1 cellular context compared by ENCODE assay signal in genomic region chr19:4969292-4969771, GRCh38.
TF ChIP-seq lines count a peak whose summit lies in the region.

No MANE protein-coding gene starts in this region.

TF ChIP-seq in HepG2, 621 proteins besides CTCF, POLR2A, EP300 and RAD21 (continued from another document):
- TF ChIP-seq ZNF616 (CRISPR knock-in tag; IDR thresholded peaks at IDR 0.05; ENCODE audit: low read depth) (no peak), ZNF672 (CRISPR knock-in tag; IDR thresholded peaks at IDR 0.05) (no peak), KLF11 (CRISPR knock-in tag; IDR thresholded peaks at IDR 0.05) (no peak), DNMT1 (CRISPR knock-in tag; IDR thresholded peaks at IDR 0.05) (no peak), ZC3H13 (CRISPR knock-in tag; IDR thresholded peaks at IDR 0.05) (no peak), THAP11 (CRISPR knock-in tag; IDR thresholded peaks at IDR 0.05) (no peak), DR1 (CRISPR knock-in tag; IDR thresholded peaks at IDR 0.05) (no peak), ZNF550 (CRISPR knock-in tag; IDR thresholded peaks at IDR 0.05; ENCODE audit: borderline replicate concordance) (no peak), ZNF274 (CRISPR knock-in tag; IDR thresholded peaks at IDR 0.05) (no peak), ZMAT3 (CRISPR knock-in tag; conservative IDR thresholded peaks at IDR 0.05) (no peak), ZSCAN25 (CRISPR knock-in tag; IDR thresholded peaks at IDR 0.05) (no peak), PAF1 (CRISPR knock-in tag; IDR thresholded peaks at IDR 0.05) (no peak), PRPF4 (IDR thresholded peaks at IDR 0.05; ENCODE audit: low read depth, low read length, poor library complexity, severe bottlenecking) (no peak), ZNF331 (CRISPR knock-in tag; IDR thresholded peaks at IDR 0.05) (no peak), HNRNPH1 (optimal IDR thresholded peaks at IDR 0.05; ENCODE audit: low read depth, low read length) (no peak)
